ENCODE assay signal across 13 cellular contexts in genomic region chr21:45461369-45461750, GRCh38.
"Had no signal": no experiment of that assay in that cellular context is flagged by ENCODE, and none has a peak within 500 bp of the region (broad histone marks: within the 10 kb centered on the region; RNA-seq: fewer than 3 reads in every experiment).

No MANE protein-coding gene starts in this region.

- H3K4me1 ChIP-seq: upper lobe of left lung had no signal

- H3K4me1 Mint-ChIP-seq: activated T-helper 17 cell treated with anti-CD3 and anti-CD28 coated beads, Interleukin-2, amount 50 U/mL, for 72 hours; T-cell had no signal

- H3K27me3 ChIP-seq: ascending aorta, upper lobe of left lung had no signal

- H3K4me3 Mint-ChIP-seq: activated T-helper 17 cell treated with anti-CD3 and anti-CD28 coated beads, Interleukin-2, amount 50 U/mL, for 72 hours; naive B cell; stimulated activated naive CD8-positive, alpha-beta T cell treated with anti-CD3 and anti-CD28 coated beads, Interleukin-15, amount 100 ng/mL, for 72 hours; T-cell had no signal

- ATAC-seq: activated CD4-positive, CD25-positive, alpha-beta regulatory T cell treated with anti-CD3 and anti-CD28 coated beads, Interleukin-2, amount 50 U/mL, for 24 hours; activated T-helper 17 cell treated with anti-CD3 and anti-CD28 coated beads, Interleukin-2, amount 50 U/mL, for 72 hours; left colon; stimulated activated naive CD8-positive, alpha-beta T cell treated with anti-CD3 and anti-CD28 coated beads, Interleukin-15, amount 100 ng/mL, for 72 hours; T-cell had no signal

- DNase-seq: activated CD4-positive, alpha-beta T cell treated with anti-CD3 and anti-CD28 coated beads, Interleukin-2, amount 50 U/mL, for 1 hour; activated CD8-positive, alpha-beta memory T cell treated with anti-CD3 and anti-CD28 coated beads for 24 hours; activated naive CD4-positive, alpha-beta T cell treated with Interleukin-2 at 50 U/mL for 16 hours; erythroblast; left colon; naive B cell; stimulated activated naive CD8-positive, alpha-beta T cell treated with anti-CD3 and anti-CD28 coated beads, Interleukin-15, amount 100 ng/mL, for 72 hours; T-cell; T-helper 9 cell had no signal

- H3K36me3 Mint-ChIP-seq: T-cell had no signal

- H3K27ac ChIP-seq: ascending aorta, upper lobe of left lung had no signal

- H3K9me3 Mint-ChIP-seq: stimulated activated naive CD8-positive, alpha-beta T cell treated with anti-CD3 and anti-CD28 coated beads, Interleukin-15, amount 100 ng/mL, for 72 hours had no signal

- H3K4me3 ChIP-seq: ascending aorta, upper lobe of left lung had no signal

- H3K27ac Mint-ChIP-seq: activated T-helper 17 cell treated with anti-CD3 and anti-CD28 coated beads, Interleukin-2, amount 50 U/mL, for 72 hours; stimulated activated naive CD8-positive, alpha-beta T cell treated with anti-CD3 and anti-CD28 coated beads, Interleukin-15, amount 100 ng/mL, for 72 hours; T-cell had no signal
